Comparison of ENCODE assay signal across 28 cellular contexts in the genomic region with DNA sequence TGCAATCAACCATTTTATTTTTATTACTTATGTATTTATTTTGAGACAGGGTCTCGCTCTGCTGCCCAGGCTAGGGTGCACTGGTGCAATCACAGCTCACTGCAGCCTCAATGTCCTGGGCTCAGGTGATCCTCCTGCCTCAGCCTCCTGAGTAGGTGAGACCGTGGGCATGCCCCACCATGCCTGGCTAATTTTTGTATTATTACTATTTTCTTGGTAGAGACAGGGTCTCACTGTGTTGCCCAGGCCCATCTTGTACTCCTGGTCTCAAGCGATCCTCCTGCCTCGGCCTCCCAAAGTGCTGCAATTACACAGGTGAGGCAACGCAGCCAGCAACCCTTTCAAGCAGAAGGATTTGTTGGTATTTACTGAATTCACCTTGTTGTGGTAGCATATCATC.
"Had no signal": no experiment of that assay in that cellular context is flagged by ENCODE, and none has a peak within 500 bp of the region (broad histone marks: within the 10 kb centered on the region; RNA-seq: fewer than 3 reads in every experiment).

No MANE protein-coding gene starts in this region.

- H3K9ac ChIP-seq: SK-N-SH had no signal

- H3K4me1 Mint-ChIP-seq: activated CD4-positive, alpha-beta T cell treated with anti-CD3 and anti-CD28 coated beads for 36 hours; activated CD4-positive, alpha-beta T cell treated with anti-CD3 and anti-CD28 coated beads, Interleukin-2, amount 10 ng/mL, durations not matched to agents 7 days and 5 days; activated naive CD4-positive, alpha-beta T cell treated with anti-CD3 and anti-CD28 coated beads, Interleukin-2, amount 50 U/mL, for 24 hours; activated naive CD8-positive, alpha-beta T cell treated with anti-CD3 and anti-CD28 coated beads, Interleukin-2, amount 10 ng/mL, durations not matched to agents 7 days and 5 days had no signal

- H3K9me3 Mint-ChIP-seq: activated naive CD4-positive, alpha-beta T cell treated with anti-CD3 and anti-CD28 coated beads, Interleukin-2, amount 50 U/mL, for 24 hours; activated T-cell treated with anti-CD3 and anti-CD28 coated beads, Interleukin-2, amount 50 U/mL, for 24 hours; activated T-helper 2 cell treated with anti-CD3 and anti-CD28 coated beads, Interferon-gamma antibody, Interleukin-2, Interleukin-4, amounts not matched to agents 10 μg/mL and 5 μg/mL and 100 μg/mL, durations not matched to agents 14 hours and 24 hours and 36 hours; T-helper 1 cell treated with Interleukin-12 subunit alpha and Interleukin-12 subunit beta and Interleukin-4 antibody, amounts not matched to agents 30 μg/mL and 1 μg/mL, for 36 hours; T-helper 2 cell treated with Interferon-gamma antibody and Interleukin-4, amounts not matched to agents 5 μg/mL and 100 μg/mL, for 36 hours had no signal

- H3K4me3 ChIP-seq: ascending aorta, cardiac muscle cell, SJSA1 had no signal

- H3K27me3 ChIP-seq: ascending aorta, SJSA1 had no signal

- H3K27me3 Mint-ChIP-seq: activated CD4-positive, alpha-beta T cell treated with anti-CD3 and anti-CD28 coated beads, Interleukin-2, amount 10 ng/mL, durations not matched to agents 7 days and 5 days; activated naive CD4-positive, alpha-beta T cell treated with anti-CD3 and anti-CD28 coated beads, Interleukin-2, amount 50 U/mL, for 24 hours; activated naive CD8-positive, alpha-beta T cell treated with anti-CD3 and anti-CD28 coated beads, Interleukin-2, amount 10 ng/mL, durations not matched to agents 7 days and 5 days had no signal

- H3K4me1 ChIP-seq: ascending aorta, SJSA1 had no signal

- H3K27ac Mint-ChIP-seq: activated CD4-positive, alpha-beta T cell treated with anti-CD3 and anti-CD28 coated beads for 36 hours; activated CD4-positive, alpha-beta T cell treated with anti-CD3 and anti-CD28 coated beads, Interleukin-2, amount 10 ng/mL, durations not matched to agents 7 days and 5 days; activated CD8-positive, alpha-beta T cell treated with anti-CD3 and anti-CD28 coated beads, Interleukin-2, amount 10 ng/mL, durations not matched to agents 7 days and 5 days; activated naive CD4-positive, alpha-beta T cell treated with anti-CD3 and anti-CD28 coated beads, Interleukin-2, amount 50 U/mL, for 24 hours; activated naive CD8-positive, alpha-beta T cell treated with anti-CD3 and anti-CD28 coated beads, Interleukin-2, amount 10 ng/mL, durations not matched to agents 7 days and 5 days; activated T-cell treated with anti-CD3 and anti-CD28 coated beads, Interleukin-2, amount 50 U/mL, for 24 hours; activated T-helper 2 cell treated with anti-CD3 and anti-CD28 coated beads, Interferon-gamma antibody, Interleukin-2, Interleukin-4, amounts not matched to agents 10 μg/mL and 5 μg/mL and 100 μg/mL, durations not matched to agents 14 hours and 24 hours and 36 hours; T-helper 1 cell treated with Interleukin-12 subunit alpha and Interleukin-12 subunit beta and Interleukin-4 antibody, amounts not matched to agents 30 μg/mL and 1 μg/mL, for 36 hours; T-helper 2 cell treated with Interferon-gamma antibody and Interleukin-4, amounts not matched to agents 5 μg/mL and 100 μg/mL, for 36 hours had no signal

- DNase-seq: activated CD4-positive, alpha-beta T cell treated with anti-CD3 and anti-CD28 coated beads for 36 hours; activated CD4-positive, alpha-beta T cell treated with anti-CD3 and anti-CD28 coated beads, Interleukin-2, amount 10 ng/mL, durations not matched to agents 7 days and 5 days; activated CD4-positive, alpha-beta T cell treated with anti-CD3 and anti-CD28 coated beads, Interleukin-2, amount 50 U/mL, for 48 hours; activated CD8-positive, alpha-beta T cell treated with anti-CD3 and anti-CD28 coated beads, Interleukin-2, amount 10 ng/mL, durations not matched to agents 7 days and 5 days; activated gamma-delta T cell; activated naive CD4-positive, alpha-beta T cell treated with Interleukin-2 at 50 U/mL for 16 hours; activated naive CD8-positive, alpha-beta T cell treated with anti-CD3 and anti-CD28 coated beads, Interleukin-2, amount 10 ng/mL, durations not matched to agents 7 days and 5 days; activated T-cell treated with anti-CD3 and anti-CD28 coated beads, Interleukin-2, amount 50 U/mL, for 24 hours; amygdala; NCI-H1092 treated with DMSO at 0.1 percent for 48 hours; NCI-H1417 treated with DMSO at 0.1 percent for 48 hours; NCI-H187 treated with DMSO at 0.1 percent for 48 hours; NCI-H2081; NCI-H2171 treated with DMSO at 0.1 percent for 48 hours; NCI-H2227 treated with DMSO at 0.1 percent for 48 hours; NCI-H524 treated with DMSO at 0.1 percent for 48 hours; SHP77 treated with DMSO at 0.1 percent for 48 hours; SK-N-SH had no signal

- H3K27ac ChIP-seq: ascending aorta, cardiac muscle cell, SJSA1 had no signal

- H3K4me3 Mint-ChIP-seq: activated CD4-positive, alpha-beta T cell treated with anti-CD3 and anti-CD28 coated beads for 36 hours; activated CD4-positive, alpha-beta T cell treated with anti-CD3 and anti-CD28 coated beads, Interleukin-2, amount 10 ng/mL, durations not matched to agents 7 days and 5 days; activated CD8-positive, alpha-beta T cell treated with anti-CD3 and anti-CD28 coated beads, Interleukin-2, amount 10 ng/mL, durations not matched to agents 7 days and 5 days; activated naive CD4-positive, alpha-beta T cell treated with anti-CD3 and anti-CD28 coated beads, Interleukin-2, amount 50 U/mL, for 24 hours; activated naive CD8-positive, alpha-beta T cell treated with anti-CD3 and anti-CD28 coated beads, Interleukin-2, amount 10 ng/mL, durations not matched to agents 7 days and 5 days; activated T-cell treated with anti-CD3 and anti-CD28 coated beads, Interleukin-2, amount 50 U/mL, for 24 hours; T-helper 1 cell treated with Interleukin-12 subunit alpha and Interleukin-12 subunit beta and Interleukin-4 antibody, amounts not matched to agents 30 μg/mL and 1 μg/mL, for 36 hours; T-helper 2 cell treated with Interferon-gamma antibody and Interleukin-4, amounts not matched to agents 5 μg/mL and 100 μg/mL, for 36 hours had no signal

- H3K36me3 ChIP-seq: ascending aorta, cardiac muscle cell, SJSA1 had no signal

- H3K36me3 Mint-ChIP-seq: activated naive CD8-positive, alpha-beta T cell treated with anti-CD3 and anti-CD28 coated beads, Interleukin-2, amount 10 ng/mL, durations not matched to agents 7 days and 5 days had no signal

- ATAC-seq: activated CD4-positive, alpha-beta T cell treated with anti-CD3 and anti-CD28 coated beads for 36 hours; activated CD4-positive, CD25-positive, alpha-beta regulatory T cell treated with anti-CD3 and anti-CD28 coated beads, Interleukin-2, amount 50 U/mL, for 24 hours; activated CD8-positive, alpha-beta T cell treated with anti-CD3 and anti-CD28 coated beads, Interleukin-2, amount 10 ng/mL, durations not matched to agents 7 days and 5 days; Panc1 had no signal

- FAIRE-seq: TTC549 had no signal

- H3K9me3 ChIP-seq: ascending aorta, SK-N-SH had no signal
